Comparison of ENCODE assay signal across 1 cellular context in genomic region chr11:65477271-65478029, GRCh38.
TF ChIP-seq lines count a peak whose summit lies in the region.

No MANE protein-coding gene starts in this region.

TF ChIP-seq in HEK293, 187 proteins besides CTCF, POLR2A, EP300 and RAD21 (continued from another document and continues in another):
- TF ChIP-seq ZNF692 (tag by site-specific recombination; IDR thresholded peaks at IDR 0.05) (peak; percentile 61), BCL6B (tag by site-specific recombination; IDR thresholded peaks at IDR 0.05) (no peak), PRDM1 (tag by site-specific recombination; IDR thresholded peaks at IDR 0.05) (no peak), ZNF121 (tag by site-specific recombination; IDR thresholded peaks at IDR 0.05) (no peak), ZNF626 (tag by site-specific recombination; IDR thresholded peaks at IDR 0.05) (no peak), BCL11B (tag by site-specific recombination; IDR thresholded peaks at IDR 0.05; ENCODE audit: low read depth) (peak; percentile 50), ZNF2 (tag by site-specific recombination; IDR thresholded peaks at IDR 0.05) (no peak), AEBP2 (tag by site-specific recombination; IDR thresholded peaks at IDR 0.05; ENCODE audit: borderline replicate concordance) (no peak), ZNF366 (tag by site-specific recombination; conservative IDR thresholded peaks at IDR 0.05) (0 out of 2 replicates have a peak, but pooled peaks have one; percentile 23), ZNF341 (tag by site-specific recombination; IDR thresholded peaks at IDR 0.05; ENCODE audit: low read depth) (peak; percentile 60), ZNF449 (tag by site-specific recombination; IDR thresholded peaks at IDR 0.05) (peak; percentile 63; the same call in 1 of the 2 replicates), ZNF677 (tag by site-specific recombination; IDR thresholded peaks at IDR 0.05) (no peak), ZBTB7A (tag by site-specific recombination; IDR thresholded peaks at IDR 0.05; ENCODE audit: low read depth) (no peak; the same call in none of the 2 replicates), ZNF23 (tag by site-specific recombination; IDR thresholded peaks at IDR 0.05; ENCODE audit: borderline replicate concordance) (no peak), ZSCAN4 (tag by site-specific recombination; IDR thresholded peaks at IDR 0.05) (no peak), ZNF146 (tag by site-specific recombination; IDR thresholded peaks at IDR 0.05) (no peak), BCL11A (tag by site-specific recombination; IDR thresholded peaks at IDR 0.05; ENCODE audit: low read depth) (0 out of 2 replicates have a peak, but pooled peaks have one; percentile 49), ZNF707 (tag by site-specific recombination; IDR thresholded peaks at IDR 0.05) (no peak), ZNF18 (tag by site-specific recombination; IDR thresholded peaks at IDR 0.05) (no peak), PRDM6 (tag by site-specific recombination; IDR thresholded peaks at IDR 0.05) (no peak; the same call in 1 of the 2 replicates), ZBTB20 (tag by site-specific recombination; IDR thresholded peaks at IDR 0.05) (peak; percentile 68; the same call in 1 of the 2 replicates), ZNF239 (tag by site-specific recombination; IDR thresholded peaks at IDR 0.05) (no peak), OSR2 (tag by site-specific recombination; IDR thresholded peaks at IDR 0.05) (0 out of 2 replicates have a peak, but pooled peaks have one; percentile 24), YY2 (tag by site-specific recombination; IDR thresholded peaks at IDR 0.05) (no peak), ZBTB11 (tag by site-specific recombination; conservative IDR thresholded peaks at IDR 0.05; ENCODE audit: low read depth) (peak; percentile 87), ZBTB49 (tag by site-specific recombination; IDR thresholded peaks at IDR 0.05; ENCODE audit: low read depth) (no peak), ZNF558 (tag by site-specific recombination; IDR thresholded peaks at IDR 0.05) (no peak), ZNF280C (tag by site-specific recombination; IDR thresholded peaks at IDR 0.05) (no peak), GLIS2 (tag by site-specific recombination; IDR thresholded peaks at IDR 0.05) (peak; percentile 84), HOXC10 (CRISPR knock-in tag; IDR thresholded peaks at IDR 0.05) (no peak), ZNF362 (tag by site-specific recombination; IDR thresholded peaks at IDR 0.05) (no peak), RBAK (tag by site-specific recombination; IDR thresholded peaks at IDR 0.05) (no peak), ZNF398 (tag by site-specific recombination; IDR thresholded peaks at IDR 0.05) (peak; percentile 78), ZNF138 (tag by site-specific recombination; IDR thresholded peaks at IDR 0.05; ENCODE audit: borderline replicate concordance) (no peak)
